In genomic region chr9:36078047-36078446, GRCh38 we compare ENCODE assay signal across 19 cellular contexts.
"Had no signal": no experiment of that assay in that cellular context is flagged by ENCODE, and none has a peak within 500 bp of the region (broad histone marks: within the 10 kb centered on the region; RNA-seq: fewer than 3 reads in every experiment).

No MANE protein-coding gene starts in this region.

- H3K36me3 Mint-ChIP-seq: activated naive CD8-positive, alpha-beta T cell treated with anti-CD3 and anti-CD28 coated beads, Interleukin-2, amount 10 ng/mL, durations not matched to agents 7 days and 5 days; stimulated activated naive B cell treated with anti-CD40 and anti-IgM and Interleukin-4, amounts not matched to agents 10 μg/mL and 1 μg/mL and 100 μg/mL, for 72 hours had no signal

- H3K9me3 ChIP-seq: esophagus squamous epithelium, left ventricle myocardium inferior, neutrophil, right atrium auricular region, tibial nerve had no signal

- H3K27ac Mint-ChIP-seq: activated naive CD8-positive, alpha-beta T cell treated with anti-CD3 and anti-CD28 coated beads, Interleukin-2, amount 10 ng/mL, durations not matched to agents 7 days and 5 days; brain; memory B cell; natural killer cell; stimulated activated naive B cell treated with anti-CD40 and anti-IgM and Interleukin-4, amounts not matched to agents 10 μg/mL and 1 μg/mL and 100 μg/mL, for 72 hours had no signal

- H3K4me1 Mint-ChIP-seq: activated naive CD8-positive, alpha-beta T cell treated with anti-CD3 and anti-CD28 coated beads, Interleukin-2, amount 10 ng/mL, durations not matched to agents 7 days and 5 days; memory B cell; natural killer cell; stimulated activated naive B cell treated with anti-CD40 and anti-IgM and Interleukin-4, amounts not matched to agents 10 μg/mL and 1 μg/mL and 100 μg/mL, for 72 hours had no signal

- H3K4me3 ChIP-seq: coronary artery, esophagus squamous epithelium, left ventricle myocardium inferior, right atrium auricular region, skin epidermis, tibial nerve had no signal

- DNase-seq: activated naive CD4-positive, alpha-beta T cell; activated naive CD8-positive, alpha-beta T cell treated with anti-CD3 and anti-CD28 coated beads, Interleukin-2, amount 10 ng/mL, durations not matched to agents 7 days and 5 days; central memory CD4-positive, alpha-beta T cell; effector CD4-positive, alpha-beta T cell; esophagus squamous epithelium; hypothalamus; left ventricle myocardium inferior; natural killer cell; stimulated activated CD4-positive, alpha-beta T cell treated with anti-CD3 and anti-CD28 coated beads, Interleukin-15, amount 100 ng/mL, for 24 hours; stimulated activated CD4-positive, alpha-beta T cell treated with anti-CD3 and anti-CD28 coated beads, Interleukin-4, amount 100 ng/mL, for 1 hour; stimulated activated naive B cell treated with anti-CD40 and anti-IgM and Interleukin-4, amounts not matched to agents 10 μg/mL and 1 μg/mL and 100 μg/mL, for 72 hours; T-helper 2 cell had no signal

- H3K27me3 ChIP-seq: esophagus squamous epithelium, neutrophil, right atrium auricular region, tibial nerve had no signal

- H3K27ac ChIP-seq: coronary artery, esophagus squamous epithelium, left ventricle myocardium inferior, neutrophil, right atrium auricular region, skin epidermis, tibial nerve had no signal

- H3K27me3 Mint-ChIP-seq: activated naive CD8-positive, alpha-beta T cell treated with anti-CD3 and anti-CD28 coated beads, Interleukin-2, amount 10 ng/mL, durations not matched to agents 7 days and 5 days; brain; memory B cell; stimulated activated naive B cell treated with anti-CD40 and anti-IgM and Interleukin-4, amounts not matched to agents 10 μg/mL and 1 μg/mL and 100 μg/mL, for 72 hours had no signal

- H3K9me3 Mint-ChIP-seq: activated naive CD8-positive, alpha-beta T cell treated with anti-CD3 and anti-CD28 coated beads, Interleukin-2, amount 10 ng/mL, durations not matched to agents 7 days and 5 days; brain; memory B cell; natural killer cell; stimulated activated naive B cell treated with anti-CD40 and anti-IgM and Interleukin-4, amounts not matched to agents 10 μg/mL and 1 μg/mL and 100 μg/mL, for 72 hours had no signal

- H3K36me3 ChIP-seq: esophagus squamous epithelium, left ventricle myocardium inferior, neutrophil, right atrium auricular region had no signal

- H3K4me3 Mint-ChIP-seq: activated naive CD8-positive, alpha-beta T cell treated with anti-CD3 and anti-CD28 coated beads, Interleukin-2, amount 10 ng/mL, durations not matched to agents 7 days and 5 days; brain; memory B cell; natural killer cell; stimulated activated naive B cell treated with anti-CD40 and anti-IgM and Interleukin-4, amounts not matched to agents 10 μg/mL and 1 μg/mL and 100 μg/mL, for 72 hours had no signal
